Comparison of ENCODE assay signal across 23 cellular contexts in genomic region chr7:91344248-91344647, GRCh38.
"Had no signal": no experiment of that assay in that cellular context is flagged by ENCODE, and none has a peak within 500 bp of the region (broad histone marks: within the 10 kb centered on the region; RNA-seq: fewer than 3 reads in every experiment).

No MANE protein-coding gene starts in this region.

- H3K36me3 Mint-ChIP-seq: activated CD8-positive, alpha-beta memory T cell treated with anti-CD3 and anti-CD28 coated beads, Interleukin-2, amount 10 ng/mL, durations not matched to agents 7 days and 5 days; naive thymus-derived CD4-positive, alpha-beta T cell had no signal

- H3K27me3 Mint-ChIP-seq: activated CD4-positive, alpha-beta T cell treated with anti-CD3 and anti-CD28 coated beads, Interleukin-2, amount 10 ng/mL, durations not matched to agents 7 days and 5 days; activated CD8-positive, alpha-beta memory T cell treated with anti-CD3 and anti-CD28 coated beads, Interleukin-2, amount 10 ng/mL, durations not matched to agents 7 days and 5 days; activated CD8-positive, alpha-beta T cell treated with anti-CD3 and anti-CD28 coated beads for 36 hours; activated naive CD8-positive, alpha-beta T cell treated with anti-CD3 and anti-CD28 coated beads, Interleukin-2, amount 50 U/mL, for 24 hours; dendritic cell treated with granulocyte-macrophage colony-stimulating factor and Interleukin-4, amounts not matched to agents 40 ng/mL and 50 ng/mL, for 4 days; T-helper 17 cell had no signal

- H3K36me3 ChIP-seq: cardiac muscle cell, lower lobe of right lung, tibial nerve had no signal

- H3K9me3 ChIP-seq: lower lobe of right lung, tibial nerve had no signal

- H3K4me3 ChIP-seq: cardiac muscle cell, lower lobe of right lung, tibial nerve had no signal

- H3K27ac Mint-ChIP-seq: activated CD4-positive, alpha-beta T cell treated with anti-CD3 and anti-CD28 coated beads, Interleukin-2, amount 10 ng/mL, durations not matched to agents 7 days and 5 days; activated CD8-positive, alpha-beta memory T cell treated with anti-CD3 and anti-CD28 coated beads, Interleukin-2, amount 10 ng/mL, durations not matched to agents 7 days and 5 days; activated CD8-positive, alpha-beta T cell treated with anti-CD3 and anti-CD28 coated beads for 36 hours; activated naive CD8-positive, alpha-beta T cell treated with anti-CD3 and anti-CD28 coated beads, Interleukin-2, amount 50 U/mL, for 24 hours; activated T-helper 1 cell treated with anti-CD3 and anti-CD28 coated beads, Interleukin-12 subunit alpha, Interleukin-12 subunit beta, Interleukin-2, Interleukin-4 antibody, amounts not matched to agents 30 ng/mL and 10 ng/mL and 1 ng/mL, durations not matched to agents 14 hours and 24 hours and 36 hours; naive thymus-derived CD4-positive, alpha-beta T cell; progenitor cell of endocrine pancreas; T-helper 17 cell had no signal

- DNase-seq: activated CD4-positive, alpha-beta T cell treated with anti-CD3 and anti-CD28 coated beads, Interleukin-2, amount 10 ng/mL, durations not matched to agents 7 days and 5 days; activated CD8-positive, alpha-beta memory T cell treated with anti-CD3 and anti-CD28 coated beads, Interleukin-2, amount 10 ng/mL, durations not matched to agents 7 days and 5 days; activated CD8-positive, alpha-beta T cell treated with anti-CD3 and anti-CD28 coated beads for 36 hours; activated gamma-delta T cell; activated naive CD4-positive, alpha-beta T cell treated with anti-CD3 and anti-CD28 coated beads, Interleukin-2, amount 50 U/mL, for 16 hours; activated naive CD8-positive, alpha-beta T cell treated with anti-CD3 and anti-CD28 coated beads, Interleukin-2, amount 50 U/mL, for 24 hours; effector CD4-positive, alpha-beta T cell; kidney; lower lobe of right lung; naive thymus-derived CD4-positive, alpha-beta T cell; retina; stimulated activated CD4-positive, alpha-beta T cell treated with anti-CD3 and anti-CD28 coated beads, Interleukin-4, amount 100 ng/mL, for 24 hours; stimulated activated naive CD8-positive, alpha-beta T cell treated with anti-CD3 and anti-CD28 coated beads, Interleukin-15, Interleukin-2, amounts not matched to agents 100 U/mL and 50 U/mL, for 24 hours; substantia nigra; T-helper 17 cell had no signal

- H3K4me1 ChIP-seq: foreskin keratinocyte had no signal

- H3K4me3 Mint-ChIP-seq: activated CD4-positive, alpha-beta T cell treated with anti-CD3 and anti-CD28 coated beads, Interleukin-2, amount 10 ng/mL, durations not matched to agents 7 days and 5 days; activated CD8-positive, alpha-beta memory T cell treated with anti-CD3 and anti-CD28 coated beads, Interleukin-2, amount 10 ng/mL, durations not matched to agents 7 days and 5 days; activated CD8-positive, alpha-beta T cell treated with anti-CD3 and anti-CD28 coated beads for 36 hours; activated naive CD8-positive, alpha-beta T cell treated with anti-CD3 and anti-CD28 coated beads, Interleukin-2, amount 50 U/mL, for 24 hours; activated T-helper 1 cell treated with anti-CD3 and anti-CD28 coated beads, Interleukin-12 subunit alpha, Interleukin-12 subunit beta, Interleukin-2, Interleukin-4 antibody, amounts not matched to agents 30 ng/mL and 10 ng/mL and 1 ng/mL, durations not matched to agents 14 hours and 24 hours and 36 hours; dendritic cell treated with granulocyte-macrophage colony-stimulating factor and Interleukin-4, amounts not matched to agents 40 ng/mL and 50 ng/mL, for 4 days; naive thymus-derived CD4-positive, alpha-beta T cell; T-helper 17 cell had no signal

- H3K27ac ChIP-seq: cardiac muscle cell, foreskin keratinocyte, lower lobe of right lung had no signal

- H3K27me3 ChIP-seq: cardiac muscle cell, tibial nerve had no signal

- ATAC-seq: activated CD4-positive, CD25-positive, alpha-beta regulatory T cell treated with anti-CD3 and anti-CD28 coated beads, Interleukin-2, amount 50 U/mL, for 24 hours; activated CD8-positive, alpha-beta memory T cell treated with anti-CD3 and anti-CD28 coated beads, Interleukin-2, amount 10 ng/mL, durations not matched to agents 7 days and 5 days; activated CD8-positive, alpha-beta T cell treated with anti-CD3 and anti-CD28 coated beads for 36 hours; activated naive CD8-positive, alpha-beta T cell treated with anti-CD3 and anti-CD28 coated beads, Interleukin-2, amount 50 U/mL, for 24 hours; left lobe of liver; lower lobe of right lung; naive thymus-derived CD4-positive, alpha-beta T cell; stimulated activated naive CD8-positive, alpha-beta T cell treated with anti-CD3 and anti-CD28 coated beads, Interleukin-15, Interleukin-2, amounts not matched to agents 100 U/mL and 50 U/mL, for 24 hours; T-helper 17 cell had no signal

- H3K9me3 Mint-ChIP-seq: activated CD4-positive, alpha-beta T cell treated with anti-CD3 and anti-CD28 coated beads, Interleukin-2, amount 10 ng/mL, durations not matched to agents 7 days and 5 days; activated CD8-positive, alpha-beta T cell treated with anti-CD3 and anti-CD28 coated beads for 36 hours; activated naive CD8-positive, alpha-beta T cell treated with anti-CD3 and anti-CD28 coated beads, Interleukin-2, amount 50 U/mL, for 24 hours; activated T-helper 1 cell treated with anti-CD3 and anti-CD28 coated beads, Interleukin-12 subunit alpha, Interleukin-12 subunit beta, Interleukin-2, Interleukin-4 antibody, amounts not matched to agents 30 ng/mL and 10 ng/mL and 1 ng/mL, durations not matched to agents 14 hours and 24 hours and 36 hours; dendritic cell treated with granulocyte-macrophage colony-stimulating factor and Interleukin-4, amounts not matched to agents 40 ng/mL and 50 ng/mL, for 4 days had no signal

- H3K4me1 Mint-ChIP-seq: activated CD4-positive, alpha-beta T cell treated with anti-CD3 and anti-CD28 coated beads, Interleukin-2, amount 10 ng/mL, durations not matched to agents 7 days and 5 days; activated CD8-positive, alpha-beta memory T cell treated with anti-CD3 and anti-CD28 coated beads, Interleukin-2, amount 10 ng/mL, durations not matched to agents 7 days and 5 days; activated naive CD8-positive, alpha-beta T cell treated with anti-CD3 and anti-CD28 coated beads, Interleukin-2, amount 50 U/mL, for 24 hours; T-helper 17 cell had no signal
